In the genomic region with DNA sequence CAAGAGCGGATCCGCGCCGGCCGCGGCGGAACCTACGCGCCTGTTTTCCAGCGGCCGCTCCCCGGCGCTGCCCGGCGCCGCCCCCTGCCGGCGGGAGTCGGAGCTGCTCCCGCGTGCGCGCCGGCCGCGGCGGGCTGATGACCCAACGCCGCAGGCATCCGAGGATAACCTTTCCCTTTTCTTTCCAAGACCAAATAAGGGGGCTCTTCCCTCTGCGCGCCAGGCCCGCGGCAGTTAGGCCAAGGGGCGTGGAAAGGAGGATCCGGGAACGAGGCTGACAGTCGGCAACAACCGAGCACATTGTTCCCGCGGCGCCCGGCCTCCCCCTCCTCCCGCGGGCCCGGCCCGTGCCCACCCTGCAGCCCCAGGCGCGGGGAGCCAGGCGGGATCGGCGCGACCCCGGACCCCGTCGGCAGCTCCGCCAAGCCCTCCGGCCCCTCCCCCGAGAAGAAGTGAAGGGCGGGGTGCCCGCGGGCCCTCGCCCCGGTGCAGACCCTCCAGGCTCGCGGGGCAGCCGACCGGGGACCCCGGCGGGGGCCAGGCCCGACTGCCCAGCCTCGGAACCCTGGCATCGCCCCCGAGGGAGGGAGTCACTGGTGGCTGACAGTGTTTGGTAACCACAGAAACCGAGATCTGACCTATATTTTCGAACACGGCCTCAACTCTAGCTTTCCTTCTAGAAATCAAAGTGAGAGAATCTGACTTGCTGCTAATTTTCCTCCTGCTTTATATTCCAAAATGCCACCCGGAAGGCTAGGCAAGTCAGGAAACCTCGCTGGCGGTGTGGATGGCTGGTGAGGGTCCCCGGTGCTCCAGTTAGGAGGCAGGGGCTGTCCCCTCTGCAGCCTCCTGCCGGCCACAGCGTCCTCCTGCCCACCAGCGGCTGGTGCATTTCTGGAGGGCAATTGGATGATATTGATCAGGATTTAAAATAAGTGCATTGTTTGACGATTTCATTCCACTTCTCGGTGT, we compare ENCODE assay signal across 1 cellular context.
TF ChIP-seq lines count a peak whose summit lies in the region.

No MANE protein-coding gene starts in this region.

TF ChIP-seq in HEK293, 187 proteins besides CTCF, POLR2A, EP300 and RAD21 (continued from another document and continues in another):
- TF ChIP-seq, protein P1, sequence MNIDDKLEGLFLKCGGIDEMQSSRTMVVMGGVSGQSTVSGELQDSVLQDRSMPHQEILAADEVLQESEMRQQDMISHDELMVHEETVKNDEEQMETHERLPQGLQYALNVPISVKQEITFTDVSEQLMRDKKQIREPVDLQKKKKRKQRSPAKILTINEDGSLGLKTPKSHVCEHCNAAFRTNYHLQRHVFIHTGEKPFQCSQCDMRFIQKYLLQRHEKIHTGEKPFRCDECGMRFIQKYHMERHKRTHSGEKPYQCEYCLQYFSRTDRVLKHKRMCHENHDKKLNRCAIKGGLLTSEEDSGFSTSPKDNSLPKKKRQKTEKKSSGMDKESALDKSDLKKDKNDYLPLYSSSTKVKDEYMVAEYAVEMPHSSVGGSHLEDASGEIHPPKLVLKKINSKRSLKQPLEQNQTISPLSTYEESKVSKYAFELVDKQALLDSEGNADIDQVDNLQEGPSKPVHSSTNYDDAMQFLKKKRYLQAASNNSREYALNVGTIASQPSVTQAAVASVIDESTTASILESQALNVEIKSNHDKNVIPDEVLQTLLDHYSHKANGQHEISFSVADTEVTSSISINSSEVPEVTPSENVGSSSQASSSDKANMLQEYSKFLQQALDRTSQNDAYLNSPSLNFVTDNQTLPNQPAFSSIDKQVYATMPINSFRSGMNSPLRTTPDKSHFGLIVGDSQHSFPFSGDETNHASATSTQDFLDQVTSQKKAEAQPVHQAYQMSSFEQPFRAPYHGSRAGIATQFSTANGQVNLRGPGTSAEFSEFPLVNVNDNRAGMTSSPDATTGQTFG (tag by site-specific recombination; IDR thresholded peaks at IDR 0.05; ENCODE audit: borderline replicate concordance), result no peak
- TF ChIP-seq, protein P2, sequence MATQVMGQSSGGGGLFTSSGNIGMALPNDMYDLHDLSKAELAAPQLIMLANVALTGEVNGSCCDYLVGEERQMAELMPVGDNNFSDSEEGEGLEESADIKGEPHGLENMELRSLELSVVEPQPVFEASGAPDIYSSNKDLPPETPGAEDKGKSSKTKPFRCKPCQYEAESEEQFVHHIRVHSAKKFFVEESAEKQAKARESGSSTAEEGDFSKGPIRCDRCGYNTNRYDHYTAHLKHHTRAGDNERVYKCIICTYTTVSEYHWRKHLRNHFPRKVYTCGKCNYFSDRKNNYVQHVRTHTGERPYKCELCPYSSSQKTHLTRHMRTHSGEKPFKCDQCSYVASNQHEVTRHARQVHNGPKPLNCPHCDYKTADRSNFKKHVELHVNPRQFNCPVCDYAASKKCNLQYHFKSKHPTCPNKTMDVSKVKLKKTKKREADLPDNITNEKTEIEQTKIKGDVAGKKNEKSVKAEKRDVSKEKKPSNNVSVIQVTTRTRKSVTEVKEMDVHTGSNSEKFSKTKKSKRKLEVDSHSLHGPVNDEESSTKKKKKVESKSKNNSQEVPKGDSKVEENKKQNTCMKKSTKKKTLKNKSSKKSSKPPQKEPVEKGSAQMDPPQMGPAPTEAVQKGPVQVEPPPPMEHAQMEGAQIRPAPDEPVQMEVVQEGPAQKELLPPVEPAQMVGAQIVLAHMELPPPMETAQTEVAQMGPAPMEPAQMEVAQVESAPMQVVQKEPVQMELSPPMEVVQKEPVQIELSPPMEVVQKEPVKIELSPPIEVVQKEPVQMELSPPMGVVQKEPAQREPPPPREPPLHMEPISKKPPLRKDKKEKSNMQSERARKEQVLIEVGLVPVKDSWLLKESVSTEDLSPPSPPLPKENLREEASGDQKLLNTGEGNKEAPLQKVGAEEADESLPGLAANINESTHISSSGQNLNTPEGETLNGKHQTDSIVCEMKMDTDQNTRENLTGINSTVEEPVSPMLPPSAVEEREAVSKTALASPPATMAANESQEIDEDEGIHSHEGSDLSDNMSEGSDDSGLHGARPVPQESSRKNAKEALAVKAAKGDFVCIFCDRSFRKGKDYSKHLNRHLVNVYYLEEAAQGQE (tag by site-specific recombination; IDR thresholded peaks at IDR 0.05), result no peak
- TF ChIP-seq HOXC10 (CRISPR knock-in tag; IDR thresholded peaks at IDR 0.05) (no peak), SCRT1 (tag by site-specific recombination; IDR thresholded peaks at IDR 0.05; ENCODE audit: borderline replicate concordance) (no peak), ZNF423 (tag by site-specific recombination; IDR thresholded peaks at IDR 0.05) (no peak), ZNF404 (tag by site-specific recombination; IDR thresholded peaks at IDR 0.05) (no peak), ZNF660 (tag by site-specific recombination; IDR thresholded peaks at IDR 0.05) (peak; percentile 94), YY2 (tag by site-specific recombination; IDR thresholded peaks at IDR 0.05) (no peak), KLF7 (tag by site-specific recombination; IDR thresholded peaks at IDR 0.05; ENCODE audit: borderline replicate concordance) (no peak), SP3 (tag by site-specific recombination; IDR thresholded peaks at IDR 0.05) (no peak), GLIS2 (tag by site-specific recombination; IDR thresholded peaks at IDR 0.05) (no peak), ZNF138 (tag by site-specific recombination; IDR thresholded peaks at IDR 0.05; ENCODE audit: borderline replicate concordance) (no peak), ZNF394 (tag by site-specific recombination; IDR thresholded peaks at IDR 0.05; ENCODE audit: borderline replicate concordance) (no peak), ZFP69B (tag by site-specific recombination; IDR thresholded peaks at IDR 0.05) (no peak), ZNF555 (tag by site-specific recombination; conservative IDR thresholded peaks at IDR 0.05) (no peak), ZNF791 (tag by site-specific recombination; IDR thresholded peaks at IDR 0.05) (no peak), ZNF830 (tag by site-specific recombination; IDR thresholded peaks at IDR 0.05; ENCODE audit: low read depth) (no peak), ZNF132 (tag by site-specific recombination; IDR thresholded peaks at IDR 0.05; ENCODE audit: borderline replicate concordance) (no peak), ZNF426 (tag by site-specific recombination; IDR thresholded peaks at IDR 0.05) (no peak), ZNF677 (tag by site-specific recombination; IDR thresholded peaks at IDR 0.05) (no peak), ZFP37 (tag by site-specific recombination; IDR thresholded peaks at IDR 0.05) (no peak), ZNF121 (tag by site-specific recombination; IDR thresholded peaks at IDR 0.05) (no peak), MEIS1 (CRISPR knock-in tag; IDR thresholded peaks at IDR 0.05; ENCODE audit: borderline replicate concordance) (0 out of 2 replicates have a peak, but pooled peaks have one; percentile 13), ZNF544 (tag by site-specific recombination; IDR thresholded peaks at IDR 0.05) (no peak), ZNF624 (tag by site-specific recombination; IDR thresholded peaks at IDR 0.05) (no peak)
- TF ChIP-seq, protein P3, sequence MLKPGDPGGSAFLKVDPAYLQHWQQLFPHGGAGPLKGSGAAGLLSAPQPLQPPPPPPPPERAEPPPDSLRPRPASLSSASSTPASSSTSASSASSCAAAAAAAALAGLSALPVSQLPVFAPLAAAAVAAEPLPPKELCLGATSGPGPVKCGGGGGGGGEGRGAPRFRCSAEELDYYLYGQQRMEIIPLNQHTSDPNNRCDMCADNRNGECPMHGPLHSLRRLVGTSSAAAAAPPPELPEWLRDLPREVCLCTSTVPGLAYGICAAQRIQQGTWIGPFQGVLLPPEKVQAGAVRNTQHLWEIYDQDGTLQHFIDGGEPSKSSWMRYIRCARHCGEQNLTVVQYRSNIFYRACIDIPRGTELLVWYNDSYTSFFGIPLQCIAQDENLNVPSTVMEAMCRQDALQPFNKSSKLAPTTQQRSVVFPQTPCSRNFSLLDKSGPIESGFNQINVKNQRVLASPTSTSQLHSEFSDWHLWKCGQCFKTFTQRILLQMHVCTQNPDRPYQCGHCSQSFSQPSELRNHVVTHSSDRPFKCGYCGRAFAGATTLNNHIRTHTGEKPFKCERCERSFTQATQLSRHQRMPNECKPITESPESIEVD (tag by site-specific recombination; IDR thresholded peaks at IDR 0.05), result no peak
- TF ChIP-seq, protein P4, sequence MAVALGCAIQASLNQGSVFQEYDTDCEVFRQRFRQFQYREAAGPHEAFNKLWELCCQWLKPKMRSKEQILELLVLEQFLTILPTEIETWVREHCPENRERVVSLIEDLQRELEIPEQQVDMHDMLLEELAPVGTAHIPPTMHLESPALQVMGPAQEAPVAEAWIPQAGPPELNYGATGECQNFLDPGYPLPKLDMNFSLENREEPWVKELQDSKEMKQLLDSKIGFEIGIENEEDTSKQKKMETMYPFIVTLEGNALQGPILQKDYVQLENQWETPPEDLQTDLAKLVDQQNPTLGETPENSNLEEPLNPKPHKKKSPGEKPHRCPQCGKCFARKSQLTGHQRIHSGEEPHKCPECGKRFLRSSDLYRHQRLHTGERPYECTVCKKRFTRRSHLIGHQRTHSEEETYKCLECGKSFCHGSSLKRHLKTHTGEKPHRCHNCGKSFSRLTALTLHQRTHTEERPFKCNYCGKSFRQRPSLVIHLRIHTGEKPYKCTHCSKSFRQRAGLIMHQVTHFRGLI (tag by site-specific recombination; IDR thresholded peaks at IDR 0.05), result no peak
- TF ChIP-seq, protein P5, sequence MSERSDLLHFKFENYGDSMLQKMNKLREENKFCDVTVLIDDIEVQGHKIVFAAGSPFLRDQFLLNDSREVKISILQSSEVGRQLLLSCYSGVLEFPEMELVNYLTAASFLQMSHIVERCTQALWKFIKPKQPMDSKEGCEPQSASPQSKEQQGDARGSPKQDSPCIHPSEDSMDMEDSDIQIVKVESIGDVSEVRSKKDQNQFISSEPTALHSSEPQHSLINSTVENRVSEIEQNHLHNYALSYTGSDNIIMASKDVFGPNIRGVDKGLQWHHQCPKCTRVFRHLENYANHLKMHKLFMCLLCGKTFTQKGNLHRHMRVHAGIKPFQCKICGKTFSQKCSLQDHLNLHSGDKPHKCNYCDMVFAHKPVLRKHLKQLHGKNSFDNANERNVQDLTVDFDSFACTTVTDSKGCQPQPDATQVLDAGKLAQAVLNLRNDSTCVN (tag by site-specific recombination; optimal IDR thresholded peaks at IDR 0.05), result peak; percentile 77
- TF ChIP-seq, protein P6, sequence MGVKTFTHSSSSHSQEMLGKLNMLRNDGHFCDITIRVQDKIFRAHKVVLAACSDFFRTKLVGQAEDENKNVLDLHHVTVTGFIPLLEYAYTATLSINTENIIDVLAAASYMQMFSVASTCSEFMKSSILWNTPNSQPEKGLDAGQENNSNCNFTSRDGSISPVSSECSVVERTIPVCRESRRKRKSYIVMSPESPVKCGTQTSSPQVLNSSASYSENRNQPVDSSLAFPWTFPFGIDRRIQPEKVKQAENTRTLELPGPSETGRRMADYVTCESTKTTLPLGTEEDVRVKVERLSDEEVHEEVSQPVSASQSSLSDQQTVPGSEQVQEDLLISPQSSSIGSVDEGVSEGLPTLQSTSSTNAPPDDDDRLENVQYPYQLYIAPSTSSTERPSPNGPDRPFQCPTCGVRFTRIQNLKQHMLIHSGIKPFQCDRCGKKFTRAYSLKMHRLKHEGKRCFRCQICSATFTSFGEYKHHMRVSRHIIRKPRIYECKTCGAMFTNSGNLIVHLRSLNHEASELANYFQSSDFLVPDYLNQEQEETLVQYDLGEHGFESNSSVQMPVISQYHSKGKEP (tag by site-specific recombination; IDR thresholded peaks at IDR 0.05), result no peak
- TF ChIP-seq, protein P7, sequence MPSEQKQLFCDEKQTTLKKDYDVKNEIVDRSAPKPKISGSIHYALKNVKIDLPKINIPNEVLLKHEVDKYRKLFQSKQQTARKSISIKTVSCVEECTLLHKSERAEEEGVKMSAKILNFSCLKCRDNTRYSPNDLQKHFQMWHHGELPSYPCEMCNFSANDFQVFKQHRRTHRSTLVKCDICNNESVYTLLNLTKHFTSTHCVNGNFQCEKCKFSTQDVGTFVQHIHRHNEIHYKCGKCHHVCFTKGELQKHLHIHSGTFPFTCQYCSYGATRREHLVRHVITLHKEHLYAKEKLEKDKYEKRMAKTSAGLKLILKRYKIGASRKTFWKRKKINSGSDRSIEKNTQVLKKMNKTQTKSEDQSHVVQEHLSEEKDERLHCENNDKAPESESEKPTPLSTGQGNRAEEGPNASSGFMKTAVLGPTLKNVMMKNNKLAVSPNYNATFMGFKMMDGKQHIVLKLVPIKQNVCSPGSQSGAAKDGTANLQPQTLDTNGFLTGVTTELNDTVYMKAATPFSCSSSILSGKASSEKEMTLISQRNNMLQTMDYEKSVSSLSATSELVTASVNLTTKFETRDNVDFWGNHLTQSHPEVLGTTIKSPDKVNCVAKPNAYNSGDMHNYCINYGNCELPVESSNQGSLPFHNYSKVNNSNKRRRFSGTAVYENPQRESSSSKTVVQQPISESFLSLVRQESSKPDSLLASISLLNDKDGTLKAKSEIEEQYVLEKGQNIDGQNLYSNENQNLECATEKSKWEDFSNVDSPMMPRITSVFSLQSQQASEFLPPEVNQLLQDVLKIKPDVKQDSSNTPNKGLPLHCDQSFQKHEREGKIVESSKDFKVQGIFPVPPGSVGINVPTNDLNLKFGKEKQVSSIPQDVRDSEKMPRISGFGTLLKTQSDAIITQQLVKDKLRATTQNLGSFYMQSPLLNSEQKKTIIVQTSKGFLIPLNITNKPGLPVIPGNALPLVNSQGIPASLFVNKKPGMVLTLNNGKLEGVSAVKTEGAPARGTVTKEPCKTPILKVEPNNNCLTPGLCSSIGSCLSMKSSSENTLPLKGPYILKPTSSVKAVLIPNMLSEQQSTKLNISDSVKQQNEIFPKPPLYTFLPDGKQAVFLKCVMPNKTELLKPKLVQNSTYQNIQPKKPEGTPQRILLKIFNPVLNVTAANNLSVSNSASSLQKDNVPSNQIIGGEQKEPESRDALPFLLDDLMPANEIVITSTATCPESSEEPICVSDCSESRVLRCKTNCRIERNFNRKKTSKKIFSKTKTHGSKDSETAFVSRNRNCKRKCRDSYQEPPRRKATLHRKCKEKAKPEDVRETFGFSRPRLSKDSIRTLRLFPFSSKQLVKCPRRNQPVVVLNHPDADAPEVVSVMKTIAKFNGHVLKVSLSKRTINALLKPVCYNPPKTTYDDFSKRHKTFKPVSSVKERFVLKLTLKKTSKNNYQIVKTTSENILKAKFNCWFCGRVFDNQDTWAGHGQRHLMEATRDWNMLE (tag by site-specific recombination; conservative IDR thresholded peaks at IDR 0.05; ENCODE audit: low read depth), result no peak
- TF ChIP-seq, protein P8, sequence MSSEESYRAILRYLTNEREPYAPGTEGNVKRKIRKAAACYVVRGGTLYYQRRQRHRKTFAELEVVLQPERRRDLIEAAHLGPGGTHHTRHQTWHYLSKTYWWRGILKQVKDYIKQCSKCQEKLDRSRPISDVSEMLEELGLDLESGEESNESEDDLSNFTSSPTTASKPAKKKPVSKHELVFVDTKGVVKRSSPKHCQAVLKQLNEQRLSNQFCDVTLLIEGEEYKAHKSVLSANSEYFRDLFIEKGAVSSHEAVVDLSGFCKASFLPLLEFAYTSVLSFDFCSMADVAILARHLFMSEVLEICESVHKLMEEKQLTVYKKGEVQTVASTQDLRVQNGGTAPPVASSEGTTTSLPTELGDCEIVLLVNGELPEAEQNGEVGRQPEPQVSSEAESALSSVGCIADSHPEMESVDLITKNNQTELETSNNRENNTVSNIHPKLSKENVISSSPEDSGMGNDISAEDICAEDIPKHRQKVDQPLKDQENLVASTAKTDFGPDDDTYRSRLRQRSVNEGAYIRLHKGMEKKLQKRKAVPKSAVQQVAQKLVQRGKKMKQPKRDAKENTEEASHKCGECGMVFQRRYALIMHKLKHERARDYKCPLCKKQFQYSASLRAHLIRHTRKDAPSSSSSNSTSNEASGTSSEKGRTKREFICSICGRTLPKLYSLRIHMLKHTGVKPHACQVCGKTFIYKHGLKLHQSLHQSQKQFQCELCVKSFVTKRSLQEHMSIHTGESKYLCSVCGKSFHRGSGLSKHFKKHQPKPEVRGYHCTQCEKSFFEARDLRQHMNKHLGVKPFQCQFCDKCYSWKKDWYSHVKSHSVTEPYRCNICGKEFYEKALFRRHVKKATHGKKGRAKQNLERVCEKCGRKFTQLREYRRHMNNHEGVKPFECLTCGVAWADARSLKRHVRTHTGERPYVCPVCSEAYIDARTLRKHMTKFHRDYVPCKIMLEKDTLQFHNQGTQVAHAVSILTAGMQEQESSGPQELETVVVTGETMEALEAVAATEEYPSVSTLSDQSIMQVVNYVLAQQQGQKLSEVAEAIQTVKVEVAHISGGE (tag by site-specific recombination; conservative IDR thresholded peaks at IDR 0.05; ENCODE audit: low read depth), result no peak
